1 cellular context compared by ENCODE assay signal in genomic region chr9:86876797-86877196, GRCh38.
TF ChIP-seq lines count a peak whose summit lies in the region.

No MANE protein-coding gene starts in this region.

TF ChIP-seq in HEK293, 187 proteins besides CTCF, POLR2A, EP300 and RAD21 (continued from another document and continues in another):
- TF ChIP-seq INSM2 (tag by site-specific recombination; IDR thresholded peaks at IDR 0.05): no peak
- TF ChIP-seq ZBTB48 (tag by site-specific recombination; IDR thresholded peaks at IDR 0.05): no peak
- TF ChIP-seq, protein P1, sequence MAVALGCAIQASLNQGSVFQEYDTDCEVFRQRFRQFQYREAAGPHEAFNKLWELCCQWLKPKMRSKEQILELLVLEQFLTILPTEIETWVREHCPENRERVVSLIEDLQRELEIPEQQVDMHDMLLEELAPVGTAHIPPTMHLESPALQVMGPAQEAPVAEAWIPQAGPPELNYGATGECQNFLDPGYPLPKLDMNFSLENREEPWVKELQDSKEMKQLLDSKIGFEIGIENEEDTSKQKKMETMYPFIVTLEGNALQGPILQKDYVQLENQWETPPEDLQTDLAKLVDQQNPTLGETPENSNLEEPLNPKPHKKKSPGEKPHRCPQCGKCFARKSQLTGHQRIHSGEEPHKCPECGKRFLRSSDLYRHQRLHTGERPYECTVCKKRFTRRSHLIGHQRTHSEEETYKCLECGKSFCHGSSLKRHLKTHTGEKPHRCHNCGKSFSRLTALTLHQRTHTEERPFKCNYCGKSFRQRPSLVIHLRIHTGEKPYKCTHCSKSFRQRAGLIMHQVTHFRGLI (tag by site-specific recombination; IDR thresholded peaks at IDR 0.05): no peak
- TF ChIP-seq ZIC2 (tag by site-specific recombination; IDR thresholded peaks at IDR 0.05): peak; percentile 56
- 0 out of 2 replicates have a peak, but pooled peaks have one; percentile 33 for TF ChIP-seq ZNF600 (tag by site-specific recombination; IDR thresholded peaks at IDR 0.05)
- TF ChIP-seq BCL11A (tag by site-specific recombination; IDR thresholded peaks at IDR 0.05; ENCODE audit: low read depth): peak; percentile 47; the same call in 1 of the 2 replicates
- 0 out of 2 replicates have a peak, but pooled peaks have one; percentile 51 for TF ChIP-seq ZFP69B (tag by site-specific recombination; IDR thresholded peaks at IDR 0.05)
- TF ChIP-seq ZBTB6 (tag by site-specific recombination; IDR thresholded peaks at IDR 0.05): no peak
- no peak for TF ChIP-seq ZNF704 (tag by site-specific recombination; IDR thresholded peaks at IDR 0.05)
- TF ChIP-seq ZNF121 (tag by site-specific recombination; IDR thresholded peaks at IDR 0.05): no peak
- TF ChIP-seq, protein P2, sequence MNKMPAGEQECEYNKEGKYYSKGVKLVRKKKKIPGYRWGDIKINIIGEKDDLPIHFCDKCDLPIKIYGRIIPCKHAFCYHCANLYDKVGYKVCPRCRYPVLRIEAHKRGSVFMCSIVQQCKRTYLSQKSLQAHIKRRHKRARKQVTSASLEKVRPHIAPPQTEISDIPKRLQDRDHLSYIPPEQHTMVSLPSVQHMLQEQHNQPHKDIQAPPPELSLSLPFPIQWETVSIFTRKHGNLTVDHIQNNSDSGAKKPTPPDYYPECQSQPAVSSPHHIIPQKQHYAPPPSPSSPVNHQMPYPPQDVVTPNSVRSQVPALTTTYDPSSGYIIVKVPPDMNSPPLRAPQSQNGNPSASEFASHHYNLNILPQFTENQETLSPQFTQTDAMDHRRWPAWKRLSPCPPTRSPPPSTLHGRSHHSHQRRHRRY (tag by site-specific recombination; IDR thresholded peaks at IDR 0.05): no peak
- TF ChIP-seq, protein P3, sequence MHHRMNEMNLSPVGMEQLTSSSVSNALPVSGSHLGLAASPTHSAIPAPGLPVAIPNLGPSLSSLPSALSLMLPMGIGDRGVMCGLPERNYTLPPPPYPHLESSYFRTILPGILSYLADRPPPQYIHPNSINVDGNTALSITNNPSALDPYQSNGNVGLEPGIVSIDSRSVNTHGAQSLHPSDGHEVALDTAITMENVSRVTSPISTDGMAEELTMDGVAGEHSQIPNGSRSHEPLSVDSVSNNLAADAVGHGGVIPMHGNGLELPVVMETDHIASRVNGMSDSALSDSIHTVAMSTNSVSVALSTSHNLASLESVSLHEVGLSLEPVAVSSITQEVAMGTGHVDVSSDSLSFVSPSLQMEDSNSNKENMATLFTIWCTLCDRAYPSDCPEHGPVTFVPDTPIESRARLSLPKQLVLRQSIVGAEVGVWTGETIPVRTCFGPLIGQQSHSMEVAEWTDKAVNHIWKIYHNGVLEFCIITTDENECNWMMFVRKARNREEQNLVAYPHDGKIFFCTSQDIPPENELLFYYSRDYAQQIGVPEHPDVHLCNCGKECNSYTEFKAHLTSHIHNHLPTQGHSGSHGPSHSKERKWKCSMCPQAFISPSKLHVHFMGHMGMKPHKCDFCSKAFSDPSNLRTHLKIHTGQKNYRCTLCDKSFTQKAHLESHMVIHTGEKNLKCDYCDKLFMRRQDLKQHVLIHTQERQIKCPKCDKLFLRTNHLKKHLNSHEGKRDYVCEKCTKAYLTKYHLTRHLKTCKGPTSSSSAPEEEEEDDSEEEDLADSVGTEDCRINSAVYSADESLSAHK (tag by site-specific recombination; IDR thresholded peaks at IDR 0.05): peak; percentile 64; the same call in 1 of the 2 replicates
- TF ChIP-seq, protein P4, sequence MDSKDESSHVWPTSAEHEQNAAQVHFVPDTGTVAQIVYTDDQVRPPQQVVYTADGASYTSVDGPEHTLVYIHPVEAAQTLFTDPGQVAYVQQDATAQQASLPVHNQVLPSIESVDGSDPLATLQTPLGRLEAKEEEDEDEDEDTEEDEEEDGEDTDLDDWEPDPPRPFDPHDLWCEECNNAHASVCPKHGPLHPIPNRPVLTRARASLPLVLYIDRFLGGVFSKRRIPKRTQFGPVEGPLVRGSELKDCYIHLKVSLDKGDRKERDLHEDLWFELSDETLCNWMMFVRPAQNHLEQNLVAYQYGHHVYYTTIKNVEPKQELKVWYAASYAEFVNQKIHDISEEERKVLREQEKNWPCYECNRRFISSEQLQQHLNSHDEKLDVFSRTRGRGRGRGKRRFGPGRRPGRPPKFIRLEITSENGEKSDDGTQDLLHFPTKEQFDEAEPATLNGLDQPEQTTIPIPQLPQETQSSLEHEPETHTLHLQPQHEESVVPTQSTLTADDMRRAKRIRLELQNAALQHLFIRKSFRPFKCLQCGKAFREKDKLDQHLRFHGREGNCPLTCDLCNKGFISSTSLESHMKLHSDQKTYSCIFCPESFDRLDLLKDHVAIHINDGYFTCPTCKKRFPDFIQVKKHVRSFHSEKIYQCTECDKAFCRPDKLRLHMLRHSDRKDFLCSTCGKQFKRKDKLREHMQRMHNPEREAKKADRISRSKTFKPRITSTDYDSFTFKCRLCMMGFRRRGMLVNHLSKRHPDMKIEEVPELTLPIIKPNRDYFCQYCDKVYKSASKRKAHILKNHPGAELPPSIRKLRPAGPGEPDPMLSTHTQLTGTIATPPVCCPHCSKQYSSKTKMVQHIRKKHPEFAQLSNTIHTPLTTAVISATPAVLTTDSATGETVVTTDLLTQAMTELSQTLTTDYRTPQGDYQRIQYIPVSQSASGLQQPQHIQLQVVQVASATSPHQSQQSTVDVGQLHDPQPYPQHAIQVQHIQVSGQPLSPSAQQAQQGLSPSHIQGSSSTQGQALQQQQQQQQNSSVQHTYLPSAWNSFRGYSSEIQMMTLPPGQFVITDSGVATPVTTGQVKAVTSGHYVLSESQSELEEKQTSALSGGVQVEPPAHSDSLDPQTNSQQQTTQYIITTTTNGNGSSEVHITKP (tag by site-specific recombination; IDR thresholded peaks at IDR 0.05): no peak
- peak; percentile 39; the same call in 1 of the 2 replicates for TF ChIP-seq TRIM28 (IDR thresholded peaks at IDR 0.05; ENCODE audit: borderline replicate concordance, low read length)
- no peak for TF ChIP-seq ZNF404 (tag by site-specific recombination; IDR thresholded peaks at IDR 0.05)
- no peak for TF ChIP-seq ZNF521 (tag by site-specific recombination; IDR thresholded peaks at IDR 0.05)
- no peak for TF ChIP-seq MYNN (tag by site-specific recombination; IDR thresholded peaks at IDR 0.05; ENCODE audit: borderline replicate concordance)
- no peak for TF ChIP-seq ZNF530 (tag by site-specific recombination; IDR thresholded peaks at IDR 0.05; ENCODE audit: low read depth)
- TF ChIP-seq YY1 (tag by site-specific recombination; IDR thresholded peaks at IDR 0.05): 0 out of 2 replicates have a peak, but pooled peaks have one; percentile 34
- TF ChIP-seq, protein P5, sequence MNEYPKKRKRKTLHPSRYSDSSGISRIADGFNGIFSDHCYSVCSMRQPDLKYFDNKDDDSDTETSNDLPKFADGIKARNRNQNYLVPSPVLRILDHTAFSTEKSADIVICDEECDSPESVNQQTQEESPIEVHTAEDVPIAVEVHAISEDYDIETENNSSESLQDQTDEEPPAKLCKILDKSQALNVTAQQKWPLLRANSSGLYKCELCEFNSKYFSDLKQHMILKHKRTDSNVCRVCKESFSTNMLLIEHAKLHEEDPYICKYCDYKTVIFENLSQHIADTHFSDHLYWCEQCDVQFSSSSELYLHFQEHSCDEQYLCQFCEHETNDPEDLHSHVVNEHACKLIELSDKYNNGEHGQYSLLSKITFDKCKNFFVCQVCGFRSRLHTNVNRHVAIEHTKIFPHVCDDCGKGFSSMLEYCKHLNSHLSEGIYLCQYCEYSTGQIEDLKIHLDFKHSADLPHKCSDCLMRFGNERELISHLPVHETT (tag by site-specific recombination; IDR thresholded peaks at IDR 0.05): no peak
- TF ChIP-seq FEZF1 (tag by site-specific recombination; IDR thresholded peaks at IDR 0.05): peak; percentile 84
- TF ChIP-seq WT1 (tag by site-specific recombination; IDR thresholded peaks at IDR 0.05): no peak
- no peak for TF ChIP-seq ZNF426 (tag by site-specific recombination; IDR thresholded peaks at IDR 0.05)
- TF ChIP-seq SP7 (tag by site-specific recombination; IDR thresholded peaks at IDR 0.05): peak; percentile 80
- TF ChIP-seq, protein P6, sequence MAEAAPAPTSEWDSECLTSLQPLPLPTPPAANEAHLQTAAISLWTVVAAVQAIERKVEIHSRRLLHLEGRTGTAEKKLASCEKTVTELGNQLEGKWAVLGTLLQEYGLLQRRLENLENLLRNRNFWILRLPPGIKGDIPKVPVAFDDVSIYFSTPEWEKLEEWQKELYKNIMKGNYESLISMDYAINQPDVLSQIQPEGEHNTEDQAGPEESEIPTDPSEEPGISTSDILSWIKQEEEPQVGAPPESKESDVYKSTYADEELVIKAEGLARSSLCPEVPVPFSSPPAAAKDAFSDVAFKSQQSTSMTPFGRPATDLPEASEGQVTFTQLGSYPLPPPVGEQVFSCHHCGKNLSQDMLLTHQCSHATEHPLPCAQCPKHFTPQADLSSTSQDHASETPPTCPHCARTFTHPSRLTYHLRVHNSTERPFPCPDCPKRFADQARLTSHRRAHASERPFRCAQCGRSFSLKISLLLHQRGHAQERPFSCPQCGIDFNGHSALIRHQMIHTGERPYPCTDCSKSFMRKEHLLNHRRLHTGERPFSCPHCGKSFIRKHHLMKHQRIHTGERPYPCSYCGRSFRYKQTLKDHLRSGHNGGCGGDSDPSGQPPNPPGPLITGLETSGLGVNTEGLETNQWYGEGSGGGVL (tag by site-specific recombination; IDR thresholded peaks at IDR 0.05): no peak
- TF ChIP-seq KLF10 (tag by site-specific recombination; IDR thresholded peaks at IDR 0.05): peak; percentile 69; the same call in 1 of the 2 replicates
- TF ChIP-seq ZNF10 (tag by site-specific recombination; IDR thresholded peaks at IDR 0.05): 0 out of 2 replicates have a peak, but pooled peaks have one; percentile 36
- TF ChIP-seq PRDM6 (tag by site-specific recombination; IDR thresholded peaks at IDR 0.05): peak; percentile 92
- TF ChIP-seq ZNF266 (tag by site-specific recombination; IDR thresholded peaks at IDR 0.05; ENCODE audit: low read depth): no peak
- TF ChIP-seq ZNF354C (tag by site-specific recombination; IDR thresholded peaks at IDR 0.05; ENCODE audit: borderline replicate concordance, low read depth): no peak
- no peak for TF ChIP-seq ZBTB49 (tag by site-specific recombination; IDR thresholded peaks at IDR 0.05; ENCODE audit: low read depth)
- no peak for TF ChIP-seq ZSCAN5A (tag by site-specific recombination; IDR thresholded peaks at IDR 0.05)
- TF ChIP-seq ZNF416 (tag by site-specific recombination; IDR thresholded peaks at IDR 0.05): no peak
